Comparison of ENCODE assay signal across 15 cellular contexts in the genomic region with DNA sequence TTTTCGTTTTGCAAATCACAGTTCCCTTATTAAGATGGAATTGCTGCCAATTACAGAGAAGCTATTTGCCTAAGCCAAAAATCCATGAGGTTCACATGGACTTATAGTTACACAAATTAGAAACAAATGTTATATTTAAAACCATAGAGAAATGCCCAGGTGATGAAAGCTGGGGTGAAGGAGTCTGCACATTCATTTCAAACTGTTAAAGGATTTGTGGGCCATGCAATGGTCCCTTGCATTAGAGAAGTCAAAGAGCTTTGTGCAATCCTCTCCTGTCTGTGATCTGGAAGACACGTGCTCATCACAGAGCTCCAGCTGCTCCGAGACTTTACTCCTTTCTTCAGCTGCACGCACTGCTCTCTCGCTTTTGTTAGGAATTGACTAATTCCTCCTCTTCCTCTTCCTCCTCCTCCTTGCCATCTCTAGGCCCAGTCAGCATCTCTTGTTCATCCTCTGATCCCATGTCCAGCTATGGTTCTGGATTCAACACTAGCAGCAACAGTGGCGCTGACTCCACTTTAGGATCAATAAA. TPM values are rescaled to one million over a fixed set of nuclear protein-coding genes. Genes with fewer than 3 reads are reported as not detected.
"Had no signal": no experiment of that assay in that cellular context is flagged by ENCODE, and none has a peak within 500 bp of the region (broad histone marks: within the 10 kb centered on the region; RNA-seq: fewer than 3 reads in every experiment).

No MANE protein-coding gene starts in this region.

- H3K4me3 ChIP-seq: gastrocnemius medialis, heart left ventricle, lower lobe of right lung, neural progenitor cell, pancreas, sigmoid colon, spleen, upper lobe of left lung had no signal

- ATAC-seq: esophagus mucosa, gastrocnemius medialis, heart left ventricle, left colon, lower lobe of right lung, pancreas had no signal

- H3K27ac ChIP-seq: gastrocnemius medialis, heart left ventricle, lower lobe of right lung, neural progenitor cell, pancreas, sigmoid colon, spleen, upper lobe of left lung had no signal

- H3K36me3 ChIP-seq: gastrocnemius medialis, heart left ventricle, lower lobe of right lung, neural progenitor cell, pancreas, sigmoid colon, spleen, upper lobe of left lung had no signal

- H3K9ac ChIP-seq: neural progenitor cell had no signal

- H3K4me2 ChIP-seq: neural progenitor cell had no signal

- DNase-seq: activated CD4-positive, alpha-beta T cell treated with anti-CD3 and anti-CD28 coated beads, Interleukin-2, amount 50 U/mL, for 1 hour; activated naive CD4-positive, alpha-beta T cell treated with anti-CD3 and anti-CD28 coated beads, Interleukin-2, amount 10 ng/mL, durations not matched to agents 7 days and 5 days; activated T-cell treated with anti-CD3 and anti-CD28 coated beads, Interleukin-2, amount 50 U/mL, for 1 hour; gastrocnemius medialis; heart left ventricle; left colon; lower lobe of right lung; pancreas; sigmoid colon; spleen; upper lobe of left lung had no signal

- H3K9me3 ChIP-seq: gastrocnemius medialis, heart left ventricle, lower lobe of right lung, pancreas, sigmoid colon, spleen, upper lobe of left lung had no signal

- H2AFZ ChIP-seq: neural progenitor cell had no signal

- H3K4me1 ChIP-seq: gastrocnemius medialis, neural progenitor cell, pancreas, sigmoid colon had no signal

- H3K27me3 ChIP-seq: gastrocnemius medialis, heart left ventricle, neural progenitor cell, pancreas, sigmoid colon, spleen, upper lobe of left lung had no signal

RNA-seq across cellular contexts. Expression of gene AIF1, which starts 4.1 kb away (rescaled TPM):
- total RNA-seq: astrocyte had no signal

RNA-seq across cellular contexts. Expression of gene NCR3, which starts 18.2 kb away (rescaled TPM):
- total RNA-seq: astrocyte, gastrocnemius medialis, sigmoid colon, temporal lobe had no signal
- polyA plus RNA-seq: heart left ventricle, pancreas had no signal

RNA-seq across cellular contexts. Expression of gene LST1, which starts 24.9 kb away (rescaled TPM):
- total RNA-seq: astrocyte had no signal

RNA-seq across cellular contexts. Expression of gene LTB, which starts 28.7 kb away (rescaled TPM):
- total RNA-seq: gastrocnemius medialis, temporal lobe had no signal
